Comparison of ENCODE assay signal across 8 cellular contexts in genomic region chr1:27388337-27389005, GRCh38. TPM values are rescaled to one million over a fixed set of nuclear protein-coding genes. Genes with fewer than 3 reads are reported as not detected.
DNase-seq lines count a peak whose midpoint lies in the region; ATAC-seq and TF ChIP-seq lines count a peak whose summit lies in the region.

No MANE protein-coding gene starts in this region.

- H3K9me3 Mint-ChIP-seq in T-helper 2 cell treated with Interferon-gamma antibody and Interleukin-4, amounts not matched to agents 5 μg/mL and 100 μg/mL, for 36 hours: no peaks in the 10 kb centered on the region

- peaks cover 11% of the 10 kb centered on the region for H3K27me3 Mint-ChIP-seq in T-helper 2 cell treated with Interferon-gamma antibody and Interleukin-4, amounts not matched to agents 5 μg/mL and 100 μg/mL, for 36 hours (ENCODE audit: low read depth)

- H3K9me2 ChIP-seq in DOHH2 (replicated peaks; ENCODE audit: control insufficient read depth, low read length): no peaks in the 10 kb centered on the region

- peaks cover 16% of the 10 kb centered on the region for H3K4me1 ChIP-seq in DOHH2 (ENCODE audit: control insufficient read depth, low read length)

- no peak overlapping the region for H3K27ac ChIP-seq in DOHH2 (ENCODE audit: low read depth, low read length)

- H3K27me3 ChIP-seq in DOHH2 (ENCODE audit: control insufficient read depth, low read length) (peaks cover 2% of the 10 kb centered on the region; the same call in 1 of the 2 replicates), kidney epithelial cell (ENCODE audit: control insufficient read depth, insufficient read depth, low read length) (peaks cover 9% of the 10 kb centered on the region)

- TF ChIP-seq CTCF in DOHH2 (IDR thresholded peaks at IDR 0.05; ENCODE audit: low read depth, low read length, poor library complexity, severe bottlenecking) (peak; percentile 98), LNCaP clone FGC (IDR thresholded peaks at IDR 0.05; ENCODE audit: control insufficient read depth, extremely low read depth, insufficient read depth) (peak; percentile 85), kidney epithelial cell (IDR thresholded peaks at IDR 0.05; ENCODE audit: insufficient read depth, low read length, poor library complexity, severe bottlenecking) (peak; percentile 95)

- H3K4me3 Mint-ChIP-seq in T-helper 2 cell treated with Interferon-gamma antibody and Interleukin-4, amounts not matched to agents 5 μg/mL and 100 μg/mL, for 36 hours: no peak overlapping the region

- H3F3A ChIP-seq in DOHH2 (ENCODE audit: control insufficient read depth, insufficient read depth): no peaks in the 10 kb centered on the region

- DNase-seq in LNCaP clone FGC (ENCODE audit: low read depth) (no peak), astrocyte of the hippocampus (ENCODE audit: low read depth, low spot score) (peak; percentile 64), kidney epithelial cell (ENCODE audit: low read depth) (no peak), RKO (ENCODE audit: low spot score) (no peak)
- peak; percentile 54 for DNase-seq in T-helper 2 cell treated with Interferon-gamma antibody and Interleukin-4, amounts not matched to agents 5 μg/mL and 100 μg/mL, for 36 hours (ENCODE audit: low spot score)
- DNase-seq in stimulated activated CD4-positive, alpha-beta T cell treated with anti-CD3 and anti-CD28 coated beads, TNF-alpha, amount 100 ng/mL, for 1 hour (ENCODE audit: low read depth in 3 of 3, low spot score in 1 of 3): peak; percentile 40 to 67 (median 41)

- ATAC-seq in GM18907 (IDR thresholded peaks at IDR 0.05; ENCODE audit: unreplicated experiment): no peak

- H3K4me1 Mint-ChIP-seq in T-helper 2 cell treated with Interferon-gamma antibody and Interleukin-4, amounts not matched to agents 5 μg/mL and 100 μg/mL, for 36 hours (ENCODE audit: low read depth): peaks cover 13% of the 10 kb centered on the region

- H3K79me2 ChIP-seq in DOHH2 (ENCODE audit: control insufficient read depth, low read length): no peaks in the 10 kb centered on the region

- H3K36me3 Mint-ChIP-seq in T-helper 2 cell treated with Interferon-gamma antibody and Interleukin-4, amounts not matched to agents 5 μg/mL and 100 μg/mL, for 36 hours (ENCODE audit: low read depth): no peaks in the 10 kb centered on the region

- no peaks in the 10 kb centered on the region for H4K20me1 ChIP-seq in DOHH2 (ENCODE audit: control insufficient read depth, insufficient read depth, low read depth, low read length)

- H3K27ac Mint-ChIP-seq in T-helper 2 cell treated with Interferon-gamma antibody and Interleukin-4, amounts not matched to agents 5 μg/mL and 100 μg/mL, for 36 hours: no peak overlapping the region

- H3K36me3 ChIP-seq in DOHH2 (ENCODE audit: control insufficient read depth, low read length) (no peaks in the 10 kb centered on the region), kidney epithelial cell (ENCODE audit: control insufficient read depth, insufficient read depth, low read length) (no peaks in the 10 kb centered on the region)

- H3K4me3 ChIP-seq in DOHH2 (ENCODE audit: low read length) (no peak overlapping the region), LNCaP clone FGC (ENCODE audit: low read depth, low read length) (no peak overlapping the region), kidney epithelial cell (ENCODE audit: low read depth, low read length) (no peak overlapping the region)

- no peak overlapping the region for H3K4me2 ChIP-seq in DOHH2 (ENCODE audit: low read length)

- H3K9me3 ChIP-seq in DOHH2 (ENCODE audit: control insufficient read depth, insufficient read depth, low read length): no peaks in the 10 kb centered on the region

RNA-seq across cellular contexts. Expression of gene GPR3, which starts 4.0 kb away (rescaled TPM):
- total RNA-seq in kidney epithelial cell: 0.27 and 1.6 TPM in 2 replicates

RNA-seq across cellular contexts. Expression of gene CD164L2, which starts 5.3 kb away (rescaled TPM):
- 0.29 TPM in 1 of 2 replicates, not detected in the other for total RNA-seq in kidney epithelial cell

RNA-seq across cellular contexts. Expression of gene FCN3, which starts 13.8 kb away (rescaled TPM):
- total RNA-seq in kidney epithelial cell: 0.14 TPM in 1 of 2 replicates, not detected in the other

RNA-seq across cellular contexts. Expression of gene MAP3K6, which starts 21.7 kb away (rescaled TPM):
- 8.6 and 12.0 TPM in 2 replicates for total RNA-seq in kidney epithelial cell

RNA-seq across cellular contexts. Expression of gene SYTL1, which starts 46.6 kb away (rescaled TPM):
- total RNA-seq in kidney epithelial cell: 40.3 and 47.2 TPM in 2 replicates

Comparison
In these comparisons a context has a peak if more than half of its experiments do, and no peak if none do; other contexts are left out.
1. DNase-seq: peak in T-helper 2 cell treated with Interferon-gamma antibody and Interleukin-4, amounts not matched to agents 5 μg/mL and 100 μg/mL, for 36 hours (single experiment), astrocyte of the hippocampus (single experiment) and stimulated activated CD4-positive, alpha-beta T cell treated with anti-CD3 and anti-CD28 coated beads, TNF-alpha, amount 100 ng/mL, for 1 hour (3 of 3); none in LNCaP clone FGC (single experiment), kidney epithelial cell (single experiment) and RKO (single experiment).
2. Peak in every context shown above with its lines, with median percentiles within 50 percentile points of each other: CTCF ChIP-seq.